Comparison of ENCODE assay signal across 8 cellular contexts in the genomic region with DNA sequence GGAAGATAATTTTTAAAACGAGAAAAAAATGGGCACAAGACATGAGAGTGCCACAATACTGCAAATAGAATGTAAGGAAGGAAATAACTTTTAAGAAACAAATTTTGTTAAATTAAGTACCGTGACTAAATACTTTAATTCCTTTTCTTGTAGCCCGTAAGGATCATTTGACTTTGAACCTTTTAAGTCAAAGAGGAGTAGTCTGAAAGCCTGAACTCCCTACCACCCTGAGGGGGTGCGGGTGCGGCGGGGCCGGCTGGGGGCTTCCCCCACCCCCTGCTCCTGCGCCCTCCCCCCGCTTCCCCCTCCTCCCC. TPM values are rescaled to one million over a fixed set of nuclear protein-coding genes. Genes with fewer than 3 reads are reported as not detected.
DNase-seq lines count a peak whose midpoint lies in the region; ATAC-seq and TF ChIP-seq lines count a peak whose summit lies in the region.

No MANE protein-coding gene starts in this region.

- H3K9me3 ChIP-seq in smooth muscle cell (replicated peaks; ENCODE audit: low read depth), result no peaks in the 10 kb centered on the region

- 6% methylated on average over 3 of the region's 9 CpGs for WGBS in smooth muscle cell (ENCODE audit: low lambda C conversion rate)

- peak; percentile 6 for ATAC-seq in HG03442 (IDR thresholded peaks at IDR 0.05; ENCODE audit: unreplicated experiment)
- ATAC-seq in HG02763 (IDR thresholded peaks at IDR 0.05; ENCODE audit: unreplicated experiment), result no peak
- ATAC-seq in left colon, result no peak

- intact Hi-C loops in left colon (cut with DNase I, micrococcal nuclease), result no loop called here

- TF ChIP-seq CTCF in smooth muscle cell (IDR thresholded peaks at IDR 0.05; ENCODE audit: borderline replicate concordance, insufficient read depth, poor library complexity, severe bottlenecking) (no peak), GM10248 (IDR thresholded peaks at IDR 0.05; ENCODE audit: control extremely low read depth, extremely low read depth, low read depth, missing control alignments) (no peak)

- POLR2A ChIA-PET in GM10248 (lab: Yijun Ruan, JAX), result no interaction called here

- peak overlapping the region; percentile 94 for H3K4me2 ChIP-seq in smooth muscle cell

- CTCF ChIA-PET in GM10248 (lab: Yijun Ruan, JAX), result no interaction called here

- H3K27ac Mint-ChIP-seq in activated naive CD8-positive, alpha-beta T cell, result no peak overlapping the region
- no peak overlapping the region for H3K27ac Mint-ChIP-seq in immature natural killer cell

- H3K4me3 ChIP-seq in smooth muscle cell, result peak overlapping the region; percentile 78

- H3F3A ChIP-seq in smooth muscle cell (ENCODE audit: low read depth), result peaks cover 13% of the 10 kb centered on the region

- H4K20me1 ChIP-seq in smooth muscle cell (ENCODE audit: low read depth), result peaks cover 3% of the 10 kb centered on the region

- peaks cover 22% of the 10 kb centered on the region for H3K4me1 Mint-ChIP-seq in activated naive CD8-positive, alpha-beta T cell (ENCODE audit: low read depth)
- H3K4me1 Mint-ChIP-seq in immature natural killer cell, result peaks cover 14 to 37% of the 10 kb centered on the region in 2 donors

- H3K36me3 Mint-ChIP-seq in activated naive CD8-positive, alpha-beta T cell, result peaks cover 5% of the 10 kb centered on the region
- peaks cover 4 to 7% (median 4%) of the 10 kb centered on the region in 3 donors for H3K36me3 Mint-ChIP-seq in immature natural killer cell

- H3K27me3 Mint-ChIP-seq in activated naive CD8-positive, alpha-beta T cell, result peaks cover 13% of the 10 kb centered on the region
- peaks cover 0 to 20% (median 11%) of the 10 kb centered on the region in 3 donors for H3K27me3 Mint-ChIP-seq in immature natural killer cell (ENCODE audit: low read depth in 3 of 3)

- no peak for DNase-seq in immature natural killer cell
- no peak for DNase-seq in smooth muscle cell (lab: John Stamatoyannopoulos, UW; ENCODE audit: unreplicated experiment)
- no peak for DNase-seq in GM10248 (ENCODE audit: extremely low spot score)
- DNase-seq in cortex of kidney (lab: John Stamatoyannopoulos, UW), result no peak
- DNase-seq in left colon, result no peak

- H3K79me2 ChIP-seq in smooth muscle cell (ENCODE audit: low read depth), result peaks cover 47% of the 10 kb centered on the region

- peaks cover 73% of the 10 kb centered on the region for H3K4me1 ChIP-seq in smooth muscle cell (ENCODE audit: low read depth)

- peak overlapping the region; percentile 94 for H3K9ac ChIP-seq in smooth muscle cell (ENCODE audit: low read depth)

- peaks cover 8% of the 10 kb centered on the region for H3K9me3 Mint-ChIP-seq in activated naive CD8-positive, alpha-beta T cell (ENCODE audit: low read depth)
- peaks cover 0 to 9% (median 6%) of the 10 kb centered on the region in 6 donors for H3K9me3 Mint-ChIP-seq in immature natural killer cell

- peak overlapping the region; percentile 89 for H2AFZ ChIP-seq in smooth muscle cell (ENCODE audit: low read depth)

- H3K4me3 Mint-ChIP-seq in activated naive CD8-positive, alpha-beta T cell, result peak overlapping the region; percentile 65
- H3K4me3 Mint-ChIP-seq in immature natural killer cell, result peak overlapping the region; percentile 50 to 76 (median 66)

- H3K27me3 ChIP-seq in smooth muscle cell (ENCODE audit: low read depth), result no peaks in the 10 kb centered on the region

- peak overlapping the region; percentile 86 for H3K27ac ChIP-seq in smooth muscle cell (ENCODE audit: low read depth)

- H3K36me3 ChIP-seq in smooth muscle cell (ENCODE audit: low read depth), result no peaks in the 10 kb centered on the region

RNA-seq across cellular contexts. Expression of gene PHACTR2, which starts 0.2 kb away (rescaled TPM):
- 10 to 100 TPM in 1 of 3 donors, 1 to 10 TPM in 2; 3.5 to 16.5 (median 9.4) TPM for polyA plus RNA-seq in immature natural killer cell
- 80.4 and 104 TPM in 2 replicates for total RNA-seq in smooth muscle cell
- 62.7 and 76.0 TPM in 2 replicates for polyA plus RNA-seq in smooth muscle cell
- 10 to 100 TPM; 50.3 to 54.4 TPM for total RNA-seq in left colon
